27 cellular contexts compared by ENCODE assay signal in the genomic region with DNA sequence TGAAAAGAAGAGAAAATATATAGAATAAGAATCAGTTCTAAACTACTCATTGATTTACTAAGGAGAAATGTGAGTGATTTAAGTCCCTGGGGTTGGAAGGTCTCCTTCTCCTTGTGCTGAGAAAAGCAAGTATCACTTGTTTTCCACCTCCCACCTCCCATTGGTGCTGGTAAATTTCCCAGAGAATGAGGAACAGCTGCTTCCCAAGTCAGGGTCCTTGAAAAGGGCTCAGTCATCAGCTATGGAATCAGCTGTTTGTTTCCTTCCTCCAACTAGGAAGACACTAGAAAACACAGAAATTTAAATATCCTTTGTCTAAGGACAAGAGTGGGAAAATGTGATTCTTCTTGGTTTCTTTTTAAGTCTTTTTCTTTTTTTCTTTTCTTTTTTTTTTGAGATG.
DNase-seq lines count a peak whose midpoint lies in the region; ATAC-seq, FAIRE-seq and TF ChIP-seq lines count a peak whose summit lies in the region.
"Had no signal": no experiment of that assay in that cellular context is flagged by ENCODE, and none has a peak within 500 bp of the region (broad histone marks: within the 10 kb centered on the region; RNA-seq: fewer than 3 reads in every experiment).

No MANE protein-coding gene starts in this region.

- no peaks in the 10 kb centered on the region for H3K9me1 ChIP-seq in endothelial cell of umbilical vein (replicated peaks; ENCODE audit: control insufficient read depth, extremely low read depth, insufficient read depth, low read length)

- no peak for TF ChIP-seq EP300 in HepG2 (IDR thresholded peaks at IDR 0.05; ENCODE audit: low read depth in 2 of 2, low read length in 2 of 2)
- TF ChIP-seq EP300 in HepG2 (CRISPR knock-in tag; IDR thresholded peaks at IDR 0.05; ENCODE audit: borderline replicate concordance), result no peak

- H3K9me3 ChIP-seq in right lobe of liver (no peaks in the 10 kb centered on the region), HepG2 (ENCODE audit: low read length) (no peaks in the 10 kb centered on the region), endothelial cell of umbilical vein (replicated peaks; ENCODE audit: control insufficient read depth, insufficient read depth, low read length) (no peaks in the 10 kb centered on the region), spleen (no peaks in the 10 kb centered on the region)
- H3K9me3 ChIP-seq: BLaER1, HAP-1 had no signal

- no peak for TF ChIP-seq RAD21 in HepG2 (CRISPR knock-in tag; IDR thresholded peaks at IDR 0.05)

- dilution Hi-C loops in endothelial cell of umbilical vein (cut with MboI; ENCODE audit: extremely low pct_ligation_motif_present, low sequenced_read_pairs), result no loop called here

- CTCF ChIA-PET in HepG2 (lab: Yijun Ruan, JAX; ENCODE audit: low intra/inter-chr PET ratio, low total read pairs) (no interaction called here), endothelial cell of umbilical vein (lab: Charles Lee) (interaction anchor here (1.0 to 1.2 kb wide), 2 partner anchors 13 to 18 kb away, joined by 3 to 5 read pairs; no protein-coding TSS in a partner anchor)

- FAIRE-seq in HepG2 (lab: Jason Lieb, UNC) (no peak), endothelial cell of umbilical vein (lab: Jason Lieb, UNC) (no peak)
- FAIRE-seq: D721Med, G401.6 had no signal

- DNase-seq in right lobe of liver (no peak), HepG2 (ENCODE audit: low spot score) (no peak), endothelial cell of umbilical vein (ENCODE audit: low read depth, low spot score) (peak; percentile 53), myocyte (ENCODE audit: low read depth) (peak; percentile 87), spleen (no peak), DMS153 (lab: John Stamatoyannopoulos, UW) (no peak), SHP77 treated with DMSO at 0.1 percent for 48 hours (lab: John Stamatoyannopoulos, UW) (no peak)
- DNase-seq: CD4-positive, CD25-positive, alpha-beta regulatory T cell; GM23248; HFFc6; IMR-90; KG1; NCI-H1048; NCI-H1417 treated with DMSO at 0.1 percent for 48 hours; NCI-H1694 treated with DMSO at 0.1 percent for 48 hours; NCI-H2081; NCI-H226; NCI-H510A; NCI-H748 treated with DMSO at 0.1 percent for 48 hours; NK-92 treated with Interleukin-12 subunit alpha and Interleukin-12 subunit beta, amount 100 ng/mL, for 24 hours; Right ventricle myocardium superior; RPMI8226 had no signal

- POLR2A ChIA-PET in HepG2 (lab: Yijun Ruan, JAX) (no interaction called here), endothelial cell of umbilical vein (lab: Charles Lee) (no interaction called here)

- BruUV-seq in HepG2 (replicated peaks; lab: Mats Ljungman, UMichigan) (no TSS peak), endothelial cell of umbilical vein (replicated peaks; lab: Mats Ljungman, UMichigan) (no TSS peak)

- H3K4me2 ChIP-seq in HepG2 (ENCODE audit: low read depth, low read length), result no peak overlapping the region
- H3K4me2 ChIP-seq in endothelial cell of umbilical vein (ENCODE audit: insufficient read depth, low read length), result no peak overlapping the region
- H3K4me2 ChIP-seq: BLaER1 had no signal

- H3K36me3 ChIP-seq in right lobe of liver, result no peaks in the 10 kb centered on the region
- no peaks in the 10 kb centered on the region for H3K36me3 ChIP-seq in HepG2 (replicated peaks in 1 of 2; ENCODE audit: control insufficient read depth in 1 of 2, insufficient read depth in 2 of 2, low read length in 2 of 2)
- H3K36me3 ChIP-seq in endothelial cell of umbilical vein (ENCODE audit: control insufficient read depth in 2 of 2, extremely low read depth in 1 of 2, insufficient read depth in 2 of 2, low read length in 2 of 2), result no peaks in the 10 kb centered on the region
- no peaks in the 10 kb centered on the region for H3K36me3 ChIP-seq in spleen
- H3K36me3 ChIP-seq: BLaER1, HAP-1 had no signal

- no peaks in the 10 kb centered on the region for H4K20me1 ChIP-seq in HepG2 (ENCODE audit: insufficient read depth, low read length)
- H4K20me1 ChIP-seq in endothelial cell of umbilical vein (replicated peaks; ENCODE audit: control insufficient read depth, extremely low read depth, insufficient read depth, low read length), result no peaks in the 10 kb centered on the region
- H4K20me1 ChIP-seq: BLaER1 had no signal

- no peaks in the 10 kb centered on the region for H3K79me2 ChIP-seq in HepG2 (ENCODE audit: insufficient read depth, low read length)
- no peaks in the 10 kb centered on the region for H3K79me2 ChIP-seq in endothelial cell of umbilical vein (ENCODE audit: control insufficient read depth, insufficient read depth, low read length)

- no peak overlapping the region for H3K4me3 ChIP-seq in right lobe of liver
- no peak overlapping the region for H3K4me3 ChIP-seq in HepG2 (replicated peaks in 1 of 3; ENCODE audit: insufficient read depth in 1 of 3, low read depth in 2 of 3, low read length in 3 of 3)
- no peak overlapping the region for H3K4me3 ChIP-seq in endothelial cell of umbilical vein (replicated peaks in 1 of 3; ENCODE audit: insufficient read depth in 1 of 3, low read depth in 1 of 3, low read length in 3 of 3)
- no peak overlapping the region for H3K4me3 ChIP-seq in spleen
- H3K4me3 ChIP-seq: BLaER1, GM23248, HAP-1 had no signal

- in situ Hi-C loops in HepG2 (cut with HindIII; ENCODE audit: extremely low pct_ligation_motif_present, low pct_unique_long_range_greater_than_20kb), result no loop called here

- intact Hi-C loops in right lobe of liver (cut with DNase I) (no loop called here), HepG2 (cut with micrococcal nuclease; ENCODE audit: unreplicated experiment) (no loop called here), endothelial cell of umbilical vein (cut with micrococcal nuclease) (no loop called here), spleen (cut with DNase I; ENCODE audit: low total_unique reads) (no loop called here)

- H2AFZ ChIP-seq in HepG2 (ENCODE audit: low read length) (no peak overlapping the region), endothelial cell of umbilical vein (ENCODE audit: low read depth, low read length) (no peak overlapping the region)
- H2AFZ ChIP-seq: GM23248 had no signal

- no peak overlapping the region for H3K27ac ChIP-seq in right lobe of liver
- no peak overlapping the region for H3K27ac ChIP-seq in HepG2 (ENCODE audit: extremely low read length, insufficient read depth, low read length)
- no peak overlapping the region for H3K27ac ChIP-seq in endothelial cell of umbilical vein (ENCODE audit: insufficient read depth, low read depth, low read length)
- H3K27ac ChIP-seq in spleen, result peak overlapping the region in 7 of 8 donors; percentile 56 to 83 (median 68)
- H3K27ac ChIP-seq: BLaER1, GM23248 had no signal

- H3K27me3 ChIP-seq in right lobe of liver, result no peaks in the 10 kb centered on the region
- no peaks in the 10 kb centered on the region; a peak in 1 of 5 replicates for H3K27me3 ChIP-seq in HepG2 (ENCODE audit: control insufficient read depth in 1 of 2, insufficient read depth in 2 of 2, low read length in 2 of 2)
- peaks cover 0 to 2% of the 10 kb centered on the region in 2 experiments for H3K27me3 ChIP-seq in endothelial cell of umbilical vein (ENCODE audit: control insufficient read depth in 2 of 2, insufficient read depth in 2 of 2, low read length in 2 of 2)
- peaks cover 0 to 6% (median 0%) of the 10 kb centered on the region in 7 donors for H3K27me3 ChIP-seq in spleen (replicated peaks in 1 of 7)
- H3K27me3 ChIP-seq: BLaER1 had no signal

- TF ChIP-seq CTCF in right lobe of liver (IDR thresholded peaks at IDR 0.05), result no peak
- TF ChIP-seq CTCF in HepG2 (CRISPR knock-in tag; IDR thresholded peaks at IDR 0.05), result no peak
- no peak for TF ChIP-seq CTCF in endothelial cell of umbilical vein (IDR thresholded peaks at IDR 0.05; ENCODE audit: extremely low read depth in 1 of 2, insufficient read depth in 1 of 2, low read depth in 1 of 2, low read length in 2 of 2)
- no peak for TF ChIP-seq CTCF in spleen (IDR thresholded peaks at IDR 0.05 in 8 of 11, conservative IDR thresholded peaks at IDR 0.05 in 3 of 11)

- no peak overlapping the region for H3K9ac ChIP-seq in HepG2 (ENCODE audit: insufficient read depth, low read depth, low read length)
- no peak overlapping the region for H3K9ac ChIP-seq in endothelial cell of umbilical vein (replicated peaks; ENCODE audit: extremely low read depth, insufficient read depth, low read length)
- H3K9ac ChIP-seq: BLaER1, GM23248 had no signal

- H3K4me1 ChIP-seq in right lobe of liver, result no peaks in the 10 kb centered on the region
- H3K4me1 ChIP-seq in HepG2 (ENCODE audit: insufficient read depth, low read length), result no peaks in the 10 kb centered on the region
- peaks cover 27% of the 10 kb centered on the region for H3K4me1 ChIP-seq in endothelial cell of umbilical vein (ENCODE audit: control insufficient read depth, extremely low read depth, insufficient read depth, low read length)
- H3K4me1 ChIP-seq in spleen, result peaks cover 0 to 5% (median 1%) of the 10 kb centered on the region in 6 donors
- H3K4me1 ChIP-seq: BLaER1, HAP-1 had no signal

- no peak for TF ChIP-seq POLR2A in right lobe of liver (IDR thresholded peaks at IDR 0.05)
- TF ChIP-seq POLR2A in HepG2 (IDR thresholded peaks at IDR 0.05; ENCODE audit: insufficient read depth in 1 of 2, low read depth in 2 of 2, low read length in 2 of 2), result no peak
- no peak for TF ChIP-seq POLR2A in endothelial cell of umbilical vein (IDR thresholded peaks at IDR 0.05; ENCODE audit: low read depth, low read length)
- TF ChIP-seq POLR2A in spleen (IDR thresholded peaks at IDR 0.05), result no peak

- peak in 3 of 4 donors; percentile 54 to 58 (median 55) for ATAC-seq in right lobe of liver
- ATAC-seq in HepG2, result no peak
- ATAC-seq in HG03108 (IDR thresholded peaks at IDR 0.05; ENCODE audit: unreplicated experiment), result no peak

TF ChIP-seq in HepG2, 621 proteins besides CTCF, POLR2A, EP300 and RAD21 (continues in another document):
- TF ChIP-seq RXRA (CRISPR knock-in tag; IDR thresholded peaks at IDR 0.05) (no peak), IRF2 (CRISPR knock-in tag; IDR thresholded peaks at IDR 0.05) (no peak), ZBTB38 (CRISPR knock-in tag; IDR thresholded peaks at IDR 0.05) (no peak), TAF1 (CRISPR knock-in tag; IDR thresholded peaks at IDR 0.05) (no peak)

TF ChIP-seq in endothelial cell of umbilical vein, 7 proteins besides CTCF, POLR2A, EP300 and RAD21:
- TF ChIP-seq, protein P1, sequence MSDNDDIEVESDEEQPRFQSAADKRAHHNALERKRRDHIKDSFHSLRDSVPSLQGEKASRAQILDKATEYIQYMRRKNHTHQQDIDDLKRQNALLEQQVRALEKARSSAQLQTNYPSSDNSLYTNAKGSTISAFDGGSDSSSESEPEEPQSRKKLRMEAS (IDR thresholded peaks at IDR 0.05; ENCODE audit: insufficient read depth, insufficient read length), result no peak
- TF ChIP-seq EZH2 (IDR thresholded peaks at IDR 0.05; ENCODE audit: borderline replicate concordance, low read depth, low read length, severe bottlenecking), result no peak
- no peak for TF ChIP-seq JUN (IDR thresholded peaks at IDR 0.05; ENCODE audit: borderline replicate concordance, insufficient read depth, insufficient read length, low read depth)
- TF ChIP-seq MYC (IDR thresholded peaks at IDR 0.05; ENCODE audit: low read depth, low read length), result no peak
- no peak for TF ChIP-seq GATA2 (IDR thresholded peaks at IDR 0.05; ENCODE audit: insufficient read depth, insufficient read length, low read depth, low read length)
- TF ChIP-seq POLR2AphosphoS5 (IDR thresholded peaks at IDR 0.05; ENCODE audit: insufficient read depth, low read depth, low read length), result no peak
- no peak for TF ChIP-seq FOS (IDR thresholded peaks at IDR 0.05; ENCODE audit: borderline replicate concordance, insufficient read depth, low read length)

Comparison
In these comparisons a context has a peak if more than half of its experiments do, and no peak if none do; other contexts are left out.
1. ATAC-seq: peak in right lobe of liver (3 of 4); none in HepG2 (single experiment) and HG03108 (single experiment).
2. DNase-seq: peak in endothelial cell of umbilical vein (single experiment) and myocyte (single experiment); none in right lobe of liver (0 of 3), HepG2 (single experiment), spleen (single experiment), DMS153 (single experiment) and SHP77 treated with DMSO at 0.1 percent for 48 hours (single experiment).
3. H3K27ac ChIP-seq: peak in spleen (7 of 8); none in right lobe of liver (0 of 3), HepG2 (single experiment) and endothelial cell of umbilical vein (single experiment).